Comparison of ENCODE assay signal across 23 cellular contexts in the genomic region with DNA sequence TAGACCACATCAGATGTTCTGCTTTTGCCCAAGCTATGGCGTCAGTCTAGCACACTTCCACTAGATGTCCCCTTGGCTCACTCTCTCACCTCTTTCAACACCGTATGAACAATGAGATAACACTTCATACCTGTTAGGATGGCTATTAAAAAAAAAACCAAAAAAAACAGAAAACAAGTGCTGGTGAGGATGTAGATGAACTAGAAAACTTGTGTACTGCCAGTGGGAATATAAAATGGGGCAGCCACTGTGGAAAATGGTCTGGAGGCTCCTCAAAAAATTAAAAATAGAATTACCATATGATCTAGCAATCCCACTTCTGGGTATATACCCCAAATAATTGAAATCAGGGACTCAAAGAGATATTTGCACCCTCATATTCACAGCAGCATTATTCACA.
"Had no signal": no experiment of that assay in that cellular context is flagged by ENCODE, and none has a peak within 500 bp of the region (broad histone marks: within the 10 kb centered on the region; RNA-seq: fewer than 3 reads in every experiment).

No MANE protein-coding gene starts in this region.

- H3K36me3 Mint-ChIP-seq: activated naive CD8-positive, alpha-beta T cell treated with anti-CD3 and anti-CD28 coated beads, Interleukin-2, amount 10 ng/mL, durations not matched to agents 7 days and 5 days had no signal

- H3K4me1 Mint-ChIP-seq: activated T-helper 17 cell treated with anti-CD3 and anti-CD28 coated beads, Interleukin-2, amount 50 U/mL, for 72 hours had no signal

- H3K27me3 ChIP-seq: adrenal gland had no signal

- H3K27ac ChIP-seq: adrenal gland, SK-N-MC had no signal

- DNase-seq: activated CD4-positive, alpha-beta memory T cell treated with anti-CD3 and anti-CD28 coated beads, Interleukin-2, amount 10 ng/mL, durations not matched to agents 7 days and 5 days; activated CD4-positive, alpha-beta T cell treated with anti-CD3 and anti-CD28 coated beads, Interleukin-2, amount 50 U/mL, for 1 hour; activated CD4-positive, CD25-positive, alpha-beta regulatory T cell; activated gamma-delta T cell; activated naive CD4-positive, alpha-beta T cell treated with anti-CD3 and anti-CD28 coated beads, Interleukin-2, amount 50 U/mL, for 16 hours; activated naive CD8-positive, alpha-beta T cell treated with anti-CD3 and anti-CD28 coated beads, Interleukin-2, amount 10 ng/mL, durations not matched to agents 7 days and 5 days; activated T-cell treated with anti-CD3 and anti-CD28 coated beads for 4 hours; activated T-cell treated with anti-CD3 and anti-CD28 coated beads, Interleukin-2, amount 50 U/mL, for 48 hours; adrenal gland; anterior cingulate cortex; caudate nucleus; Karpas-422; NCI-H1105 treated with DMSO at 0.1 percent for 48 hours; NCI-H1436 treated with DMSO at 0.1 percent for 48 hours; NCI-H187; NCI-H2081; NCI-H510A treated with DMSO at 0.1 percent for 48 hours; NCI-H69; NK-92 treated with Interleukin-12 subunit alpha and Interleukin-12 subunit beta, amount 100 ng/mL, for 24 hours; SIG-M5 had no signal

- H3K9me3 ChIP-seq: adrenal gland had no signal

- H3K27ac Mint-ChIP-seq: activated CD4-positive, alpha-beta memory T cell treated with anti-CD3 and anti-CD28 coated beads, Interleukin-2, amount 10 ng/mL, durations not matched to agents 7 days and 5 days; activated naive CD8-positive, alpha-beta T cell treated with anti-CD3 and anti-CD28 coated beads, Interleukin-2, amount 10 ng/mL, durations not matched to agents 7 days and 5 days; activated T-helper 17 cell treated with anti-CD3 and anti-CD28 coated beads, Interleukin-2, amount 50 U/mL, for 72 hours; T-helper 1 cell treated with Interleukin-12 subunit alpha and Interleukin-12 subunit beta and Interleukin-4 antibody, amounts not matched to agents 30 μg/mL and 1 μg/mL, for 36 hours had no signal

- H3K9me3 Mint-ChIP-seq: activated CD4-positive, alpha-beta memory T cell treated with anti-CD3 and anti-CD28 coated beads, Interleukin-2, amount 10 ng/mL, durations not matched to agents 7 days and 5 days; activated naive CD8-positive, alpha-beta T cell treated with anti-CD3 and anti-CD28 coated beads, Interleukin-2, amount 10 ng/mL, durations not matched to agents 7 days and 5 days; activated T-helper 17 cell treated with anti-CD3 and anti-CD28 coated beads, Interleukin-2, amount 50 U/mL, for 72 hours; T-helper 1 cell treated with Interleukin-12 subunit alpha and Interleukin-12 subunit beta and Interleukin-4 antibody, amounts not matched to agents 30 μg/mL and 1 μg/mL, for 36 hours had no signal

- H3K4me3 Mint-ChIP-seq: activated CD4-positive, alpha-beta memory T cell treated with anti-CD3 and anti-CD28 coated beads, Interleukin-2, amount 10 ng/mL, durations not matched to agents 7 days and 5 days; activated naive CD8-positive, alpha-beta T cell treated with anti-CD3 and anti-CD28 coated beads, Interleukin-2, amount 10 ng/mL, durations not matched to agents 7 days and 5 days; activated T-helper 17 cell treated with anti-CD3 and anti-CD28 coated beads, Interleukin-2, amount 50 U/mL, for 72 hours; T-helper 1 cell treated with Interleukin-12 subunit alpha and Interleukin-12 subunit beta and Interleukin-4 antibody, amounts not matched to agents 30 μg/mL and 1 μg/mL, for 36 hours had no signal

- H3K4me3 ChIP-seq: adrenal gland, SK-N-MC had no signal

- H3K36me3 ChIP-seq: adrenal gland had no signal
